In genomic region chr19:55118401-55118991, GRCh38 we compare ENCODE assay signal across 8 cellular contexts. TPM values are rescaled to one million over a fixed set of nuclear protein-coding genes. Genes with fewer than 3 reads are reported as not detected.
DNase-seq lines count a peak whose midpoint lies in the region; ATAC-seq and TF ChIP-seq lines count a peak whose summit lies in the region.

No MANE protein-coding gene starts in this region.

- intact Hi-C loops in gastrocnemius medialis (cut with DNase I; ENCODE audit: low total_unique reads) = loop anchor here (5.0 to 10.0 kb wide), 2 partner anchors 266 to 524 kb away; partner anchors contain the start of genes RPL28, TMEM238, ZNF580 and ZNF581

- H2AFZ ChIP-seq in MM.1S (ENCODE audit: low read length) = peak overlapping the region; percentile 83

- no peaks in the 10 kb centered on the region for H4K20me1 ChIP-seq in MM.1S (ENCODE audit: insufficient read depth, low read length)

- TF ChIP-seq CTCF in MM.1S (IDR thresholded peaks at IDR 0.05; ENCODE audit: low read length) (no peak), astrocyte of the spinal cord (IDR thresholded peaks at IDR 0.05; ENCODE audit: low read depth, low read length) (no peak), gastrocnemius medialis (IDR thresholded peaks at IDR 0.05 in 4 of 5, conservative IDR thresholded peaks at IDR 0.05 in 1 of 5) (no peak)

- 0 out of 2 replicates have a peak, but pooled peaks cover 4% of the 10 kb centered on the region for H3F3A ChIP-seq in MM.1S (ENCODE audit: insufficient read depth, low read length)

- H3K9me2 ChIP-seq in MM.1S (replicated peaks; ENCODE audit: insufficient read depth, low read length) = no peaks in the 10 kb centered on the region

- H3K36me3 Mint-ChIP-seq in CD4-positive, CD25-positive, alpha-beta regulatory T cell = no peaks in the 10 kb centered on the region

- H3K36me3 ChIP-seq in CD4-positive, CD25-positive, alpha-beta regulatory T cell (ENCODE audit: control insufficient read depth, insufficient read depth, low read length) = no peaks in the 10 kb centered on the region
- no peaks in the 10 kb centered on the region for H3K36me3 ChIP-seq in MM.1S (replicated peaks; ENCODE audit: insufficient read depth, low read length)
- H3K36me3 ChIP-seq in iPS-15b (ENCODE audit: control insufficient read depth, insufficient read depth, low read length) = no peaks in the 10 kb centered on the region
- H3K36me3 ChIP-seq in gastrocnemius medialis = no peaks in the 10 kb centered on the region

- peak overlapping the region; percentile 91 to 99 (median 98) for H3K4me3 Mint-ChIP-seq in CD4-positive, CD25-positive, alpha-beta regulatory T cell

- peaks cover 0 to 1% (median 0%) of the 10 kb centered on the region in 7 donors for H3K9me3 Mint-ChIP-seq in CD4-positive, CD25-positive, alpha-beta regulatory T cell

- H3K4me1 ChIP-seq in CD4-positive, CD25-positive, alpha-beta regulatory T cell (ENCODE audit: control insufficient read depth, insufficient read depth, low read length, poor library complexity, severe bottlenecking) = peaks cover 37% of the 10 kb centered on the region
- H3K4me1 ChIP-seq in MM.1S (ENCODE audit: low read length) (peaks cover 10% of the 10 kb centered on the region; the same call in 1 of the 2 replicates), iPS-15b (ENCODE audit: control insufficient read depth, insufficient read depth, low read length) (no peaks in the 10 kb centered on the region), gastrocnemius medialis (peaks cover 31 to 37% of the 10 kb centered on the region in 2 donors)

- ATAC-seq in CD4-positive, CD25-positive, alpha-beta regulatory T cell (ENCODE audit: low read depth in 2 of 2) = no peak
- ATAC-seq in gastrocnemius medialis (peak; percentile 12 to 13), HG02981 (IDR thresholded peaks at IDR 0.05; ENCODE audit: unreplicated experiment) (no peak), HG02870 (IDR thresholded peaks at IDR 0.05; ENCODE audit: unreplicated experiment) (no peak)

- no peak overlapping the region for H3K27ac ChIP-seq in CD4-positive, CD25-positive, alpha-beta regulatory T cell (ENCODE audit: insufficient read depth, low read length, poor library complexity, severe bottlenecking)
- H3K27ac ChIP-seq in MM.1S (ENCODE audit: low read length) (no peak overlapping the region), gastrocnemius medialis (peak overlapping the region; percentile 74 to 88 (median 86))

- DNase-seq in CD4-positive, CD25-positive, alpha-beta regulatory T cell = peak in 1 of 3 donors; percentile 29
- DNase-seq in MM.1S (no peak), astrocyte of the spinal cord (ENCODE audit: low read depth, low spot score) (peak; percentile 29), gastrocnemius medialis (peak; percentile 19 to 65), AG08395 (ENCODE audit: low spot score) (no peak)

- peak overlapping the region; percentile 66 to 95 (median 93) for H3K27ac Mint-ChIP-seq in CD4-positive, CD25-positive, alpha-beta regulatory T cell

- H3K4me2 ChIP-seq in MM.1S (ENCODE audit: low read depth, low read length) = peak overlapping the region; percentile 74

- in situ Hi-C loops in astrocyte of the spinal cord (cut with HindIII; ENCODE audit: low sequenced_read_pairs) = no loop called here
- in situ Hi-C loops in gastrocnemius medialis (cut with MboI; ENCODE audit: low sequenced_read_pairs in 4 of 4) = loop anchor here in 1 of 4 donors (25.0 kb wide), 1 partner anchor 1006 kb away; the partner anchor contains the start of genes NDUFA3, OSCAR, PRPF31 and TFPT

- H3K4me1 Mint-ChIP-seq in CD4-positive, CD25-positive, alpha-beta regulatory T cell = peaks cover 9 to 45% (median 26%) of the 10 kb centered on the region in 4 donors

- no peaks in the 10 kb centered on the region for H3K9me3 ChIP-seq in CD4-positive, CD25-positive, alpha-beta regulatory T cell (ENCODE audit: control insufficient read depth in 2 of 2, low read length in 2 of 2)
- no peaks in the 10 kb centered on the region for H3K9me3 ChIP-seq in MM.1S (replicated peaks; ENCODE audit: insufficient read depth, low read length)
- no peaks in the 10 kb centered on the region for H3K9me3 ChIP-seq in iPS-15b (ENCODE audit: control insufficient read depth, insufficient read depth, low read length)
- no peaks in the 10 kb centered on the region for H3K9me3 ChIP-seq in gastrocnemius medialis

- peaks cover 3% of the 10 kb centered on the region for H3K27me3 ChIP-seq in CD4-positive, CD25-positive, alpha-beta regulatory T cell (ENCODE audit: control insufficient read depth, insufficient read depth, low read length)
- H3K27me3 ChIP-seq in MM.1S (replicated peaks; ENCODE audit: insufficient read depth, low read length) (peaks cover 45% of the 10 kb centered on the region), iPS-15b (ENCODE audit: control insufficient read depth, insufficient read depth, low read length) (no peaks in the 10 kb centered on the region), gastrocnemius medialis (no peaks in the 10 kb centered on the region)

- peak overlapping the region; percentile 80 for H3K4me3 ChIP-seq in CD4-positive, CD25-positive, alpha-beta regulatory T cell (ENCODE audit: low read depth, low read length)
- H3K4me3 ChIP-seq in MM.1S (ENCODE audit: low read length) = peak overlapping the region; percentile 81; the same call in 1 of the 2 replicates
- H3K4me3 ChIP-seq in astrocyte of the spinal cord (ENCODE audit: low read depth, low read length) = peak overlapping the region; percentile 62
- H3K4me3 ChIP-seq in iPS-15b (ENCODE audit: low read depth, low read length) = peak overlapping the region; percentile 75
- H3K4me3 ChIP-seq in gastrocnemius medialis = peak overlapping the region; percentile 66 to 85 (median 80)

- TF ChIP-seq POLR2A in gastrocnemius medialis (IDR thresholded peaks at IDR 0.05) = peak in 1 of 2 donors; percentile 17

- peaks cover 36% of the 10 kb centered on the region for H3K79me2 ChIP-seq in MM.1S (ENCODE audit: low read length)

- H3K9ac ChIP-seq in MM.1S (ENCODE audit: low read length) = no peak overlapping the region
- no peak overlapping the region for H3K9ac ChIP-seq in iPS-15b (ENCODE audit: low read depth, low read length)

- H3K27me3 Mint-ChIP-seq in CD4-positive, CD25-positive, alpha-beta regulatory T cell = peaks cover 16% of the 10 kb centered on the region

RNA-seq across cellular contexts. Expression of gene PPP1R12C, which starts 1.1 kb away (rescaled TPM):
- total RNA-seq in CD4-positive, CD25-positive, alpha-beta regulatory T cell = 191 TPM
- 1 to 10 TPM; 2.2 to 5.9 (median 3.8) TPM for polyA plus RNA-seq in CD4-positive, CD25-positive, alpha-beta regulatory T cell
- total RNA-seq in gastrocnemius medialis = 10 to 100 TPM; 22.6 to 28.2 (median 26.2) TPM

RNA-seq across cellular contexts. Expression of gene TNNT1, which starts 30.5 kb away (rescaled TPM):
- total RNA-seq in CD4-positive, CD25-positive, alpha-beta regulatory T cell = not detected
- polyA plus RNA-seq in CD4-positive, CD25-positive, alpha-beta regulatory T cell = not detected
- 1,000 to 10,000 TPM; 2,342 to 9,166 (median 6,627) TPM for total RNA-seq in gastrocnemius medialis

RNA-seq across cellular contexts. Expression of gene TNNI3, which starts 39.0 kb away (rescaled TPM):
- not detected for total RNA-seq in CD4-positive, CD25-positive, alpha-beta regulatory T cell
- not detected for polyA plus RNA-seq in CD4-positive, CD25-positive, alpha-beta regulatory T cell
- 1 to 10 TPM; 1.6 to 6.2 (median 5.5) TPM for total RNA-seq in gastrocnemius medialis

RNA-seq across cellular contexts. Expression of gene EPS8L1, which starts 42.8 kb away (rescaled TPM):
- total RNA-seq in CD4-positive, CD25-positive, alpha-beta regulatory T cell = 4.4 TPM
- 1 to 10 TPM in 3 of 4 donors, under 1 TPM in 1; 0.41 to 4.0 (median 1.3) TPM for polyA plus RNA-seq in CD4-positive, CD25-positive, alpha-beta regulatory T cell
- total RNA-seq in gastrocnemius medialis = 1 to 10 TPM in 2 of 4 donors, under 1 TPM in 2; 0.25 to 2.4 (median 1.3) TPM

RNA-seq across cellular contexts. Expression of gene DNAAF3, which starts 47.9 kb away (rescaled TPM):
- total RNA-seq in CD4-positive, CD25-positive, alpha-beta regulatory T cell = not detected
- not detected for polyA plus RNA-seq in CD4-positive, CD25-positive, alpha-beta regulatory T cell
- under 1 TPM in 1 of 4 donors, not detected in 3; 0.39 TPM for total RNA-seq in gastrocnemius medialis

Comparison
In these comparisons a context has a peak if more than half of its experiments do, and no peak if none do; other contexts are left out.
1. ATAC-seq: peak in gastrocnemius medialis (2 of 2); none in CD4-positive, CD25-positive, alpha-beta regulatory T cell (0 of 2), HG02981 (single experiment) and HG02870 (single experiment).
2. DNase-seq: peak in astrocyte of the spinal cord (single experiment) and gastrocnemius medialis (2 of 2); none in MM.1S (single experiment) and AG08395 (single experiment).
3. H3K27ac ChIP-seq: peak in gastrocnemius medialis (4 of 4); none in CD4-positive, CD25-positive, alpha-beta regulatory T cell (single experiment) and MM.1S (single experiment).
4. RNA of gene TNNT1, which starts 30.5 kb away (total RNA-seq): 2,342 to 9,166 TPM in gastrocnemius medialis; not detected in CD4-positive, CD25-positive, alpha-beta regulatory T cell (single experiment); every median in the first group is over 1,000 times any median in the second.
5. Peak in every context shown above with its lines, with median percentiles within 50 percentile points of each other: H3K4me3 ChIP-seq.